ENCODE assay signal across 1 cellular context in genomic region chr12:13124661-13125505, GRCh38.
TF ChIP-seq lines count a peak whose summit lies in the region.

No MANE protein-coding gene starts in this region.

TF ChIP-seq in WTC11, 78 proteins besides CTCF, POLR2A, EP300 and RAD21 (continued from another document):
- TF ChIP-seq ATF2 (CRISPR knock-in tag; IDR thresholded peaks at IDR 0.05; ENCODE audit: borderline replicate concordance, low read depth): no peak
- TF ChIP-seq JAZF1 (CRISPR knock-in tag; IDR thresholded peaks at IDR 0.05): no peak
- no peak for TF ChIP-seq ZNF317 (CRISPR knock-in tag; IDR thresholded peaks at IDR 0.05; ENCODE audit: borderline replicate concordance, low read depth)
- TF ChIP-seq, protein P1, sequence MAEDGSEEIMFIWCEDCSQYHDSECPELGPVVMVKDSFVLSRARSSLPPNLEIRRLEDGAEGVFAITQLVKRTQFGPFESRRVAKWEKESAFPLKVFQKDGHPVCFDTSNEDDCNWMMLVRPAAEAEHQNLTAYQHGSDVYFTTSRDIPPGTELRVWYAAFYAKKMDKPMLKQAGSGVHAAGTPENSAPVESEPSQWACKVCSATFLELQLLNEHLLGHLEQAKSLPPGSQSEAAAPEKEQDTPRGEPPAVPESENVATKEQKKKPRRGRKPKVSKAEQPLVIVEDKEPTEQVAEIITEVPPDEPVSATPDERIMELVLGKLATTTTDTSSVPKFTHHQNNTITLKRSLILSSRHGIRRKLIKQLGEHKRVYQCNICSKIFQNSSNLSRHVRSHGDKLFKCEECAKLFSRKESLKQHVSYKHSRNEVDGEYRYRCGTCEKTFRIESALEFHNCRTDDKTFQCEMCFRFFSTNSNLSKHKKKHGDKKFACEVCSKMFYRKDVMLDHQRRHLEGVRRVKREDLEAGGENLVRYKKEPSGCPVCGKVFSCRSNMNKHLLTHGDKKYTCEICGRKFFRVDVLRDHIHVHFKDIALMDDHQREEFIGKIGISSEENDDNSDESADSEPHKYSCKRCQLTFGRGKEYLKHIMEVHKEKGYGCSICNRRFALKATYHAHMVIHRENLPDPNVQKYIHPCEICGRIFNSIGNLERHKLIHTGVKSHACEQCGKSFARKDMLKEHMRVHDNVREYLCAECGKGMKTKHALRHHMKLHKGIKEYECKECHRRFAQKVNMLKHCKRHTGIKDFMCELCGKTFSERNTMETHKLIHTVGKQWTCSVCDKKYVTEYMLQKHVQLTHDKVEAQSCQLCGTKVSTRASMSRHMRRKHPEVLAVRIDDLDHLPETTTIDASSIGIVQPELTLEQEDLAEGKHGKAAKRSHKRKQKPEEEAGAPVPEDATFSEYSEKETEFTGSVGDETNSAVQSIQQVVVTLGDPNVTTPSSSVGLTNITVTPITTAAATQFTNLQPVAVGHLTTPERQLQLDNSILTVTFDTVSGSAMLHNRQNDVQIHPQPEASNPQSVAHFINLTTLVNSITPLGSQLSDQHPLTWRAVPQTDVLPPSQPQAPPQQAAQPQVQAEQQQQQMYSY (CRISPR knock-in tag; IDR thresholded peaks at IDR 0.05): no peak
- no peak for TF ChIP-seq JUN (CRISPR knock-in tag; IDR thresholded peaks at IDR 0.05)
- no peak for TF ChIP-seq GABPB1 (CRISPR knock-in tag; IDR thresholded peaks at IDR 0.05)
- TF ChIP-seq, protein P2, sequence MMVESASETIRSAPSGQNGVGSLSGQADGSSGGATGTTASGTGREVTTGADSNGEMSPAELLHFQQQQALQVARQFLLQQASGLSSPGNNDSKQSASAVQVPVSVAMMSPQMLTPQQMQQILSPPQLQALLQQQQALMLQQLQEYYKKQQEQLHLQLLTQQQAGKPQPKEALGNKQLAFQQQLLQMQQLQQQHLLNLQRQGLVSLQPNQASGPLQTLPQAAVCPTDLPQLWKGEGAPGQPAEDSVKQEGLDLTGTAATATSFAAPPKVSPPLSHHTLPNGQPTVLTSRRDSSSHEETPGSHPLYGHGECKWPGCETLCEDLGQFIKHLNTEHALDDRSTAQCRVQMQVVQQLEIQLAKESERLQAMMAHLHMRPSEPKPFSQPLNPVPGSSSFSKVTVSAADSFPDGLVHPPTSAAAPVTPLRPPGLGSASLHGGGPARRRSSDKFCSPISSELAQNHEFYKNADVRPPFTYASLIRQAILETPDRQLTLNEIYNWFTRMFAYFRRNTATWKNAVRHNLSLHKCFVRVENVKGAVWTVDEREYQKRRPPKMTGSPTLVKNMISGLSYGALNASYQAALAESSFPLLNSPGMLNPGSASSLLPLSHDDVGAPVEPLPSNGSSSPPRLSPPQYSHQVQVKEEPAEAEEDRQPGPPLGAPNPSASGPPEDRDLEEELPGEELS (CRISPR knock-in tag; IDR thresholded peaks at IDR 0.05): no peak
- no peak for TF ChIP-seq NFATC4 (CRISPR knock-in tag; IDR thresholded peaks at IDR 0.05)
